Comparison of ENCODE assay signal across 11 cellular contexts in genomic region chr6:111812080-111813038, GRCh38.
DNase-seq lines count a peak whose midpoint lies in the region; ATAC-seq and TF ChIP-seq lines count a peak whose summit lies in the region.
"Had no signal": no experiment of that assay in that cellular context is flagged by ENCODE, and none has a peak within 500 bp of the region (broad histone marks: within the 10 kb centered on the region; RNA-seq: fewer than 3 reads in every experiment).

No MANE protein-coding gene starts in this region.

- no peak overlapping the region for H3K27ac ChIP-seq in tibial artery
- H3K27ac ChIP-seq in gastroesophageal sphincter: no peak overlapping the region
- H3K27ac ChIP-seq: esophagus muscularis mucosa had no signal

- H3K27me3 ChIP-seq in tibial artery (no peaks in the 10 kb centered on the region), gastroesophageal sphincter (no peaks in the 10 kb centered on the region)
- H3K27me3 ChIP-seq: esophagus muscularis mucosa had no signal

- H3K27me3 Mint-ChIP-seq in activated T-helper 2 cell treated with anti-CD3 and anti-CD28 coated beads, Interferon-gamma antibody, Interleukin-2, Interleukin-4, amounts not matched to agents 10 μg/mL and 5 μg/mL and 100 μg/mL, durations not matched to agents 14 hours and 24 hours and 36 hours (ENCODE audit: low read depth): no peaks in the 10 kb centered on the region

- H3K4me1 ChIP-seq in mucosa of descending colon (ENCODE audit: low read depth): no peaks in the 10 kb centered on the region
- H3K4me1 ChIP-seq in tibial artery: no peaks in the 10 kb centered on the region
- peaks cover 0 to 14% (median 2%) of the 10 kb centered on the region in 3 donors for H3K4me1 ChIP-seq in gastroesophageal sphincter

- H3K9me3 ChIP-seq in mucosa of descending colon: no peaks in the 10 kb centered on the region
- no peaks in the 10 kb centered on the region for H3K9me3 ChIP-seq in tibial artery
- H3K9me3 ChIP-seq in gastroesophageal sphincter: no peaks in the 10 kb centered on the region
- H3K9me3 ChIP-seq: esophagus muscularis mucosa had no signal

- TF ChIP-seq CTCF in mucosa of descending colon (IDR thresholded peaks at IDR 0.05) (no peak), tibial artery (IDR thresholded peaks at IDR 0.05) (no peak), gastroesophageal sphincter (IDR thresholded peaks at IDR 0.05) (no peak)

- peak; percentile 89 for DNase-seq in DMS 273 (lab: John Stamatoyannopoulos, UW; ENCODE audit: unreplicated experiment)
- DNase-seq in NCI-H128 (lab: John Stamatoyannopoulos, UW; ENCODE audit: unreplicated experiment): peak; percentile 10
- no peak for DNase-seq in activated T-helper 2 cell treated with anti-CD3 and anti-CD28 coated beads, Interferon-gamma antibody, Interleukin-2, Interleukin-4, amounts not matched to agents 10 μg/mL and 5 μg/mL and 100 μg/mL, durations not matched to agents 14 hours and 24 hours and 36 hours (ENCODE audit: low spot score)
- DNase-seq in mucosa of descending colon: no peak
- DNase-seq in tibial artery: no peak
- no peak for DNase-seq in cardiac septum (ENCODE audit: low spot score)
- no peak for DNase-seq in SIG-M5 (lab: John Stamatoyannopoulos, UW)
- DNase-seq: activated effector memory CD4-positive, alpha-beta T cell treated with Interleukin-2 at 50 U/mL for 16 hours; left ventricle myocardium superior had no signal

- peaks cover 71% of the 10 kb centered on the region for H3K4me1 Mint-ChIP-seq in activated T-helper 2 cell treated with anti-CD3 and anti-CD28 coated beads, Interferon-gamma antibody, Interleukin-2, Interleukin-4, amounts not matched to agents 10 μg/mL and 5 μg/mL and 100 μg/mL, durations not matched to agents 14 hours and 24 hours and 36 hours (ENCODE audit: low read depth)

- peaks cover 65% of the 10 kb centered on the region for H3K36me3 Mint-ChIP-seq in activated T-helper 2 cell treated with anti-CD3 and anti-CD28 coated beads, Interferon-gamma antibody, Interleukin-2, Interleukin-4, amounts not matched to agents 10 μg/mL and 5 μg/mL and 100 μg/mL, durations not matched to agents 14 hours and 24 hours and 36 hours (ENCODE audit: low read depth)

- intact Hi-C loops in activated T-helper 2 cell treated with anti-CD3 and anti-CD28 coated beads, Interferon-gamma antibody, Interleukin-2, Interleukin-4, amounts not matched to agents 10 μg/mL and 5 μg/mL and 100 μg/mL, durations not matched to agents 14 hours and 24 hours and 36 hours (cut with micrococcal nuclease): loop anchor here (1.0 kb wide), 2 partner anchors 7 to 12 kb away; no protein-coding TSS in a partner anchor
- intact Hi-C loops in mucosa of descending colon (cut with DNase I, micrococcal nuclease) (no loop called here), tibial artery (cut with DNase I; ENCODE audit: low total_unique reads) (no loop called here), cardiac septum (cut with DNase I) (no loop called here)

- H3K4me3 Mint-ChIP-seq in activated T-helper 2 cell treated with anti-CD3 and anti-CD28 coated beads, Interferon-gamma antibody, Interleukin-2, Interleukin-4, amounts not matched to agents 10 μg/mL and 5 μg/mL and 100 μg/mL, durations not matched to agents 14 hours and 24 hours and 36 hours (ENCODE audit: low read depth): peak overlapping the region; percentile 13

- ATAC-seq in mucosa of descending colon: peak; percentile 34
- no peak for ATAC-seq in gastroesophageal sphincter
- ATAC-seq: left ventricle myocardium superior had no signal

- no peaks in the 10 kb centered on the region for H3K36me3 ChIP-seq in mucosa of descending colon (ENCODE audit: low read depth)
- H3K36me3 ChIP-seq in tibial artery: no peaks in the 10 kb centered on the region
- H3K36me3 ChIP-seq in gastroesophageal sphincter: no peaks in the 10 kb centered on the region
- H3K36me3 ChIP-seq: esophagus muscularis mucosa had no signal

- no peak for TF ChIP-seq POLR2A in gastroesophageal sphincter (IDR thresholded peaks at IDR 0.05)

- no peaks in the 10 kb centered on the region for H3K9me3 Mint-ChIP-seq in activated T-helper 2 cell treated with anti-CD3 and anti-CD28 coated beads, Interferon-gamma antibody, Interleukin-2, Interleukin-4, amounts not matched to agents 10 μg/mL and 5 μg/mL and 100 μg/mL, durations not matched to agents 14 hours and 24 hours and 36 hours

- no peak overlapping the region for H3K4me3 ChIP-seq in mucosa of descending colon
- H3K4me3 ChIP-seq in tibial artery: no peak overlapping the region
- H3K4me3 ChIP-seq in gastroesophageal sphincter: no peak overlapping the region
- H3K4me3 ChIP-seq: esophagus muscularis mucosa had no signal

- 78 to 87% methylated on average over 3 to 8 of the region's 8 CpGs for WGBS in gastroesophageal sphincter (ENCODE audit: low coverage in 1 of 2), 2 donors

- H3K27ac Mint-ChIP-seq in activated T-helper 2 cell treated with anti-CD3 and anti-CD28 coated beads, Interferon-gamma antibody, Interleukin-2, Interleukin-4, amounts not matched to agents 10 μg/mL and 5 μg/mL and 100 μg/mL, durations not matched to agents 14 hours and 24 hours and 36 hours: peak overlapping the region; percentile 88

- TF ChIP-seq EP300 in gastroesophageal sphincter (IDR thresholded peaks at IDR 0.05): no peak

Comparison
In these comparisons a context has a peak if more than half of its experiments do, and no peak if none do; other contexts are left out.
1. DNase-seq: peak in DMS 273 (single experiment) and NCI-H128 (single experiment); none in activated T-helper 2 cell treated with anti-CD3 and anti-CD28 coated beads, Interferon-gamma antibody, Interleukin-2, Interleukin-4, amounts not matched to agents 10 μg/mL and 5 μg/mL and 100 μg/mL, durations not matched to agents 14 hours and 24 hours and 36 hours (single experiment), mucosa of descending colon (0 of 3), tibial artery (0 of 2), cardiac septum (single experiment) and SIG-M5 (single experiment).